ENCODE assay signal across 19 cellular contexts in the genomic region with DNA sequence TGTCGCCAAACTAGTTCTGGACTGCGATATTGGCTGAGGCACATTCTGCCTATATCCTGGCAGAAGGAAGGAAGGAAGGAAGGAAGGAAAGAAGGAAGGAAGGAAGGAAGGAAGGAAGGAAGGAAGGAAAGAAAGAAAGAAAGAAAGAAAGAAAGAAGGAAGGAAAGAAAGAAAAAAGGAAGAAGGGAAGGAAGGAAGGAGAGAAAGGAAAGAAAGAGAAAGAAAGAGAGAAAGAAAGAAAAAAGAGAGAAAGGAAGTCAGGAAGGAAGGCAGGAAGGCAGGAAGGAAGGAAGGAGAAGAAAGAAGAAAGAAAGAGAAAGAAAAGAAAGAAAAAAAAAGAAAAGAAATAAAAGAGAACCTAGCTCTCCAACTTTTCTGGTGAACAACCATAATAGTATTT.
DNase-seq lines count a peak whose midpoint lies in the region; ATAC-seq, FAIRE-seq and TF ChIP-seq lines count a peak whose summit lies in the region.
"Had no signal": no experiment of that assay in that cellular context is flagged by ENCODE, and none has a peak within 500 bp of the region (broad histone marks: within the 10 kb centered on the region; RNA-seq: fewer than 3 reads in every experiment).

No MANE protein-coding gene starts in this region.

- TF ChIP-seq EP300 in HepG2 (IDR thresholded peaks at IDR 0.05; ENCODE audit: low read depth in 2 of 2, low read length in 2 of 2) (no peak), HepG2 (CRISPR knock-in tag; IDR thresholded peaks at IDR 0.05; ENCODE audit: borderline replicate concordance) (no peak)

- H3K79me2 ChIP-seq in HepG2 (ENCODE audit: insufficient read depth, low read length), result no peaks in the 10 kb centered on the region

- no peak for FAIRE-seq in HepG2 (lab: Jason Lieb, UNC)
- FAIRE-seq: A549, D721Med, G401.6, GM12891 had no signal

- TF ChIP-seq POLR2A in HepG2 (IDR thresholded peaks at IDR 0.05; ENCODE audit: insufficient read depth in 1 of 2, low read depth in 2 of 2, low read length in 2 of 2) (no peak), right lobe of liver (IDR thresholded peaks at IDR 0.05) (no peak)

- H3K4me1 ChIP-seq in HepG2 (ENCODE audit: insufficient read depth, low read length) (peaks cover 5% of the 10 kb centered on the region; the same call in 1 of the 2 replicates), right lobe of liver (no peaks in the 10 kb centered on the region)
- H3K4me1 ChIP-seq: A549; BLaER1 treated with 17β-estradiol and CSF1 and Interleukin-3, amounts not matched to agents 10 nM and 100 nM had no signal

- H3K27me3 ChIP-seq in HepG2 (ENCODE audit: control insufficient read depth in 1 of 2, insufficient read depth in 2 of 2, low read length in 2 of 2) (no peaks in the 10 kb centered on the region), right lobe of liver (no peaks in the 10 kb centered on the region)
- H3K27me3 ChIP-seq: BLaER1 treated with 17β-estradiol and CSF1 and Interleukin-3, amounts not matched to agents 10 nM and 100 nM had no signal

- no peak overlapping the region for H3K4me2 ChIP-seq in HepG2 (ENCODE audit: low read depth, low read length)
- H3K4me2 ChIP-seq: A549; BLaER1 treated with 17β-estradiol and CSF1 and Interleukin-3, amounts not matched to agents 10 nM and 100 nM had no signal

- TF ChIP-seq RAD21 in HepG2 (CRISPR knock-in tag; IDR thresholded peaks at IDR 0.05), result no peak

- no peaks in the 10 kb centered on the region for H3K36me3 ChIP-seq in HepG2 (replicated peaks in 1 of 2; ENCODE audit: control insufficient read depth in 1 of 2, insufficient read depth in 2 of 2, low read length in 2 of 2)
- no peaks in the 10 kb centered on the region for H3K36me3 ChIP-seq in right lobe of liver
- H3K36me3 ChIP-seq: BLaER1 treated with 17β-estradiol and CSF1 and Interleukin-3, amounts not matched to agents 10 nM and 100 nM had no signal

- no peak overlapping the region for H3K4me3 ChIP-seq in HepG2 (replicated peaks in 1 of 3; ENCODE audit: insufficient read depth in 1 of 3, low read depth in 2 of 3, low read length in 3 of 3)
- H3K4me3 ChIP-seq in right lobe of liver, result no peak overlapping the region
- H3K4me3 ChIP-seq: A549; BLaER1 treated with 17β-estradiol and CSF1 and Interleukin-3, amounts not matched to agents 10 nM and 100 nM had no signal

- no peak overlapping the region for H3K27ac ChIP-seq in HepG2 (ENCODE audit: extremely low read length, insufficient read depth, low read length)
- no peak overlapping the region for H3K27ac ChIP-seq in right lobe of liver
- H3K27ac ChIP-seq in caudate nucleus (ENCODE audit: low read depth, low read length), result peak overlapping the region; percentile 59
- H3K27ac ChIP-seq: 22Rv1; A549; BLaER1 treated with 17β-estradiol and CSF1 and Interleukin-3, amounts not matched to agents 10 nM and 100 nM; C4-2B had no signal

- 18% methylated on average over 2 of the region's 2 CpGs for WGBS in HepG2 (ENCODE audit: low lambda C conversion rate)
- WGBS in right lobe of liver (ENCODE audit: insufficient coverage, low coverage, low lambda C conversion rate, missing lambda C conversion rate), result 87% methylated on average over 2 of the region's 2 CpGs

- H2AFZ ChIP-seq in HepG2 (ENCODE audit: low read length), result no peak overlapping the region

- no peaks in the 10 kb centered on the region for H4K20me1 ChIP-seq in HepG2 (ENCODE audit: insufficient read depth, low read length)
- H4K20me1 ChIP-seq: BLaER1 treated with 17β-estradiol and CSF1 and Interleukin-3, amounts not matched to agents 10 nM and 100 nM had no signal

- TF ChIP-seq CTCF in HepG2 (CRISPR knock-in tag; IDR thresholded peaks at IDR 0.05), result no peak
- no peak for TF ChIP-seq CTCF in right lobe of liver (IDR thresholded peaks at IDR 0.05)

- no peak for ATAC-seq in HepG2
- no peak for ATAC-seq in right lobe of liver
- ATAC-seq in GM19035 (IDR thresholded peaks at IDR 0.05; ENCODE audit: unreplicated experiment), result no peak
- ATAC-seq: A549; CD8-positive, alpha-beta T cell had no signal

- no peak for DNase-seq in HepG2 (ENCODE audit: low spot score)
- no peak for DNase-seq in right lobe of liver
- DNase-seq in caudate nucleus (lab: John Stamatoyannopoulos, UW), result no peak
- DNase-seq in DMS79 treated with DMSO at 0.1 percent for 48 hours (lab: John Stamatoyannopoulos, UW), result no peak
- DNase-seq: AML-193; Caco-2; Calu3; CD4-positive, alpha-beta T cell; CD8-positive, alpha-beta T cell; DND-41; GF-D8 had no signal

- CTCF ChIA-PET in HepG2 (lab: Yijun Ruan, JAX; ENCODE audit: low intra/inter-chr PET ratio, low total read pairs), result no interaction called here

- in situ Hi-C loops in HepG2 (cut with HindIII; ENCODE audit: extremely low pct_ligation_motif_present, low pct_unique_long_range_greater_than_20kb), result no loop called here

- H3K9ac ChIP-seq in HepG2 (ENCODE audit: insufficient read depth, low read depth, low read length), result no peak overlapping the region
- H3K9ac ChIP-seq: BLaER1 treated with 17β-estradiol and CSF1 and Interleukin-3, amounts not matched to agents 10 nM and 100 nM had no signal

- intact Hi-C loops in HepG2 (cut with micrococcal nuclease; ENCODE audit: unreplicated experiment), result no loop called here
- intact Hi-C loops in right lobe of liver (cut with DNase I), result no loop called here

- H3K9me3 ChIP-seq in HepG2 (ENCODE audit: low read length) (peaks cover 47% of the 10 kb centered on the region), right lobe of liver (no peaks in the 10 kb centered on the region)
- H3K9me3 ChIP-seq: A549, Caco-2 had no signal

- POLR2A ChIA-PET in HepG2 (lab: Yijun Ruan, JAX), result no interaction called here

- no TSS peak for BruUV-seq in HepG2 (replicated peaks; lab: Mats Ljungman, UMichigan)

TF ChIP-seq in HepG2, 621 proteins besides CTCF, POLR2A, EP300 and RAD21:
- TF ChIP-seq, protein P1, sequence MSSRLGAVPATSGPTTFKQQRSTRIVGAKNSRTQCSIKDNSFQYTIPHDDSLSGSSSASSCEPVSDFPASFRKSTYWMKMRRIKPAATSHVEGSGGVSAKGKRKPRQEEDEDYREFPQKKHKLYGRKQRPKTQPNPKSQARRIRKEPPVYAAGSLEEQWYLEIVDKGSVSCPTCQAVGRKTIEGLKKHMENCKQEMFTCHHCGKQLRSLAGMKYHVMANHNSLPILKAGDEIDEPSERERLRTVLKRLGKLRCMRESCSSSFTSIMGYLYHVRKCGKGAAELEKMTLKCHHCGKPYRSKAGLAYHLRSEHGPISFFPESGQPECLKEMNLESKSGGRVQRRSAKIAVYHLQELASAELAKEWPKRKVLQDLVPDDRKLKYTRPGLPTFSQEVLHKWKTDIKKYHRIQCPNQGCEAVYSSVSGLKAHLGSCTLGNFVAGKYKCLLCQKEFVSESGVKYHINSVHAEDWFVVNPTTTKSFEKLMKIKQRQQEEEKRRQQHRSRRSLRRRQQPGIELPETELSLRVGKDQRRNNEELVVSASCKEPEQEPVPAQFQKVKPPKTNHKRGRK (CRISPR knock-in tag; IDR thresholded peaks at IDR 0.05), result peak; percentile 63; the same call in 1 of the 2 replicates
- TF ChIP-seq ZFY (CRISPR knock-in tag; IDR thresholded peaks at IDR 0.05) (no peak), PLRG1 (conservative IDR thresholded peaks at IDR 0.05) (0 out of 2 replicates have a peak, but pooled peaks have one; percentile 87), PHB2 (IDR thresholded peaks at IDR 0.05; ENCODE audit: partially characterized antibody) (peak; percentile 52)
- TF ChIP-seq, protein P2, sequence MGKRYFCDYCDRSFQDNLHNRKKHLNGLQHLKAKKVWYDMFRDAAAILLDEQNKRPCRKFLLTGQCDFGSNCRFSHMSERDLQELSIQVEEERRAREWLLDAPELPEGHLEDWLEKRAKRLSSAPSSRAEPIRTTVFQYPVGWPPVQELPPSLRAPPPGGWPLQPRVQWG (CRISPR knock-in tag; IDR thresholded peaks at IDR 0.05; ENCODE audit: borderline replicate concordance, low read depth), result no peak
